Comparison of ENCODE assay signal across 10 cellular contexts in genomic region chr5:177448244-177448950, GRCh38. TPM values are rescaled to one million over a fixed set of nuclear protein-coding genes. Genes with fewer than 3 reads are reported as not detected.
A peak's percentile ranks its signal among the peaks of the same experiment; 100 is the strongest.
DNase-seq lines count a peak whose midpoint lies in the region; ATAC-seq and TF ChIP-seq lines count a peak whose summit lies in the region.
"Had no signal": no experiment of that assay in that cellular context is flagged by ENCODE, and none has a peak within 500 bp of the region (broad histone marks: within the 10 kb centered on the region; RNA-seq: fewer than 3 reads in every experiment).

No MANE protein-coding gene starts in this region.

- TF ChIP-seq CTCF in epithelial cell of proximal tubule (conservative IDR thresholded peaks at IDR 0.05; ENCODE audit: low read depth, low read length), result no peak

- peak overlapping the region; percentile 51 for H3K4me3 Mint-ChIP-seq in activated naive CD4-positive, alpha-beta T cell treated with anti-CD3 and anti-CD28 coated beads, Interleukin-2, amount 10 ng/mL, durations not matched to agents 7 days and 5 days
- peak overlapping the region; percentile 46 to 69 (median 65) for H3K4me3 Mint-ChIP-seq in T-cell
- H3K4me3 Mint-ChIP-seq in stimulated activated naive CD8-positive, alpha-beta T cell treated with anti-CD3 and anti-CD28 coated beads, Interleukin-15, amount 100 ng/mL, for 72 hours, result peak overlapping the region; percentile 59 to 76

- POLR2A ChIA-PET in T-cell (lab: Charles Lee), result interaction anchor here in 1 of 2 donors (0.6 kb wide), 1 partner anchor 22 kb away, joined by 5 read pairs; the partner anchor contains the start of gene GRK6

- peaks cover 3% of the 10 kb centered on the region for H3K36me3 Mint-ChIP-seq in activated naive CD4-positive, alpha-beta T cell treated with anti-CD3 and anti-CD28 coated beads, Interleukin-2, amount 10 ng/mL, durations not matched to agents 7 days and 5 days
- H3K36me3 Mint-ChIP-seq in T-cell, result no peaks in the 10 kb centered on the region

- H3K27ac Mint-ChIP-seq in activated naive CD4-positive, alpha-beta T cell treated with anti-CD3 and anti-CD28 coated beads, Interleukin-2, amount 10 ng/mL, durations not matched to agents 7 days and 5 days, result peak overlapping the region; percentile 53
- peak overlapping the region; percentile 36 to 71 for H3K27ac Mint-ChIP-seq in T-cell
- H3K27ac Mint-ChIP-seq in stimulated activated naive CD8-positive, alpha-beta T cell treated with anti-CD3 and anti-CD28 coated beads, Interleukin-15, amount 100 ng/mL, for 72 hours, result peak overlapping the region; percentile 61 to 73

- no peaks in the 10 kb centered on the region for H3K9me3 Mint-ChIP-seq in activated naive CD4-positive, alpha-beta T cell treated with anti-CD3 and anti-CD28 coated beads, Interleukin-2, amount 10 ng/mL, durations not matched to agents 7 days and 5 days
- no peaks in the 10 kb centered on the region for H3K9me3 Mint-ChIP-seq in T-cell
- H3K9me3 Mint-ChIP-seq in stimulated activated naive CD8-positive, alpha-beta T cell treated with anti-CD3 and anti-CD28 coated beads, Interleukin-15, amount 100 ng/mL, for 72 hours, result no peaks in the 10 kb centered on the region

- no peak for ATAC-seq in T-cell (replicated peaks in 1 of 4)
- no peak for ATAC-seq in stimulated activated naive CD8-positive, alpha-beta T cell treated with anti-CD3 and anti-CD28 coated beads, Interleukin-15, amount 100 ng/mL, for 72 hours
- no peak for ATAC-seq in GM21619 (IDR thresholded peaks at IDR 0.05; ENCODE audit: unreplicated experiment)
- no peak for ATAC-seq in GM21528 (IDR thresholded peaks at IDR 0.05; ENCODE audit: low FRiP score, unreplicated experiment)
- no peak for ATAC-seq in HG03460 (IDR thresholded peaks at IDR 0.05; ENCODE audit: unreplicated experiment)

- H3K4me3 ChIP-seq in epithelial cell of proximal tubule (ENCODE audit: low read depth, low read length), result peak overlapping the region; percentile 68

- H3K4me1 Mint-ChIP-seq in activated naive CD4-positive, alpha-beta T cell treated with anti-CD3 and anti-CD28 coated beads, Interleukin-2, amount 10 ng/mL, durations not matched to agents 7 days and 5 days, result peaks cover 51% of the 10 kb centered on the region
- H3K4me1 Mint-ChIP-seq in T-cell, result peaks cover 50 to 54% (median 53%) of the 10 kb centered on the region in 3 donors
- H3K4me1 Mint-ChIP-seq in stimulated activated naive CD8-positive, alpha-beta T cell treated with anti-CD3 and anti-CD28 coated beads, Interleukin-15, amount 100 ng/mL, for 72 hours, result peaks cover 71% of the 10 kb centered on the region

- no peak for DNase-seq in activated naive CD4-positive, alpha-beta T cell treated with anti-CD3 and anti-CD28 coated beads, Interleukin-2, amount 10 ng/mL, durations not matched to agents 7 days and 5 days
- DNase-seq in activated naive CD4-positive, alpha-beta T cell treated with Interleukin-2 at 50 U/mL for 16 hours, result no peak
- DNase-seq in T-cell (no peak), epithelial cell of proximal tubule (ENCODE audit: low read depth) (no peak)
- no peak for DNase-seq in stimulated activated naive CD8-positive, alpha-beta T cell treated with anti-CD3 and anti-CD28 coated beads, Interleukin-15, amount 100 ng/mL, for 72 hours

- H3K27me3 Mint-ChIP-seq in activated naive CD4-positive, alpha-beta T cell treated with anti-CD3 and anti-CD28 coated beads, Interleukin-2, amount 10 ng/mL, durations not matched to agents 7 days and 5 days, result peaks cover 58% of the 10 kb centered on the region
- no peaks in the 10 kb centered on the region for H3K27me3 Mint-ChIP-seq in T-cell
- no peaks in the 10 kb centered on the region for H3K27me3 Mint-ChIP-seq in stimulated activated naive CD8-positive, alpha-beta T cell treated with anti-CD3 and anti-CD28 coated beads, Interleukin-15, amount 100 ng/mL, for 72 hours

- CTCF ChIA-PET in activated naive CD4-positive, alpha-beta T cell treated with anti-CD3 and anti-CD28 coated beads, Interleukin-2, amount 10 ng/mL, durations not matched to agents 7 days and 5 days (lab: Charles Lee), result interaction anchor here (0.7 to 8.3 kb wide), 6 partner anchors 16 to 335 kb away, joined by 3 to 104 read pairs (median 6); partner anchors contain the start of gene PFN3
- CTCF ChIA-PET in T-cell (lab: Charles Lee), result interaction anchor here (1.4 to 3.1 kb wide), 2 partner anchors 45 to 46 kb away, joined by 4 to 19 read pairs; no protein-coding TSS in a partner anchor

RNA-seq across cellular contexts. Expression of gene PRR7, which starts 1.8 kb away (rescaled TPM):
- total RNA-seq in T-cell, result 10 to 100 TPM in 4 of 5 donors, 1 to 10 TPM in 1; 9.5 to 28.2 (median 12.3) TPM
- 28.4 and 30.9 TPM in 2 replicates for total RNA-seq in epithelial cell of proximal tubule

RNA-seq across cellular contexts. Expression of gene GRK6, which starts 21.9 kb away (rescaled TPM):
- total RNA-seq in T-cell (100 to 1,000 TPM; 196 to 226 (median 216) TPM), epithelial cell of proximal tubule (66.5 and 95.8 TPM in 2 replicates)

RNA-seq across cellular contexts. Expression of gene DBN1, which starts 25.0 kb away (rescaled TPM):
- total RNA-seq in T-cell (10 to 100 TPM; 11.6 to 41.3 (median 21.1) TPM), epithelial cell of proximal tubule (430 and 471 TPM in 2 replicates)

RNA-seq across cellular contexts. Expression of gene F12, which starts 39.0 kb away (rescaled TPM):
- under 1 TPM in 4 of 5 donors, not detected in 1; 0.28 to 0.98 (median 0.42) TPM for total RNA-seq in T-cell
- total RNA-seq in epithelial cell of proximal tubule, result 9.2 and 12.9 TPM in 2 replicates

RNA-seq across cellular contexts. Expression of gene PFN3, which starts 47.9 kb away (rescaled TPM):
- total RNA-seq in T-cell (not detected), epithelial cell of proximal tubule (not detected in 2 replicates)
- total RNA-seq: liver, M059J had no signal

Comparison
In these comparisons a context has a peak if more than half of its experiments do, and no peak if none do; other contexts are left out.
1. RNA of gene DBN1, which starts 25.0 kb away (total RNA-seq): 430 to 471 TPM in epithelial cell of proximal tubule; 11.6 to 41.3 TPM in T-cell; every median in the first group is over 10 times any median in the second.
2. Peak in every context shown above with its lines, with median percentiles within 50 percentile points of each other: H3K27ac Mint-ChIP-seq and H3K4me3 Mint-ChIP-seq.